Comparison of ENCODE assay signal across 8 cellular contexts in the genomic region with DNA sequence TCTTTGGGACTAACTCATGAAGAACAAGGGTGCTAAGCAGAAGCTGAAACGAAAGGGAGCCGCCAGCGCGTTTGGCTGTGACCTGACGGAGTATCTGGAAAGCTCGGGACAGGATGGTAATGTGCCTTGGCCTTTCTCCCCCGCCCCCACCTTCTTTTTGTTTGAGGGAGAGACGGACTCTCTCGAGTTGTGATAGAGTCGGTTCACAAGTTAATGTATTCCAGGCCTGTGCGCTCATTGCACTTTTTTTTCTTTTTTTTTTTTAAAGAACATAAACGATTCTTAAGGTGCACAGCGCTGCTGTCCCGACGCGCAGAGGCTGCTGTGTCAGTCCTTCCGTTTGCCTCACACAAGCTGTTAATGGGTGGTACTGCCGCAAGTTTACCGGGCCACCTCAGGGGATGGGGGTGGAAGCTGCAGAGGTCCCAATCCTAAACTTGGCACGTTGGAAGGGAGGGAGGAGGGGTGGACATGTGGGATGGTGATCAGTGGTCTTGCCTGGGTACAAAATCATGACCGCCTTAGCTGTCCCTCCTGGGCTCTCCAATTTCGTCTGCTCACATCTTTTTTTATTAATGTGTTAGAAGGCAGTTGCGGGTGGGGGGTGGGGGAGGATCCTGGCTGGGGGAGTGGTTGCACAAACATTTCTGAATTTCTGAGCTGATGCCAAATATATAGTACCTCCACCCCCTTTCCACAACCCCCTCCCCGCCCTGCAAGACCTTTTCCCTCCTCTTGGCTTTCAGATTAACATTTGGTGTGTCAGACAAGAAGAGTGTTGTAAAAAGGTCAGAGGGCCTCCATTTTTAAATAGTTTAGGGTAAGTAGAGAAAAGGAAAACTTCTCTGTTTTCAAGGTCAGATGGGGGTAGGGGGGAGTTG. TPM values are rescaled to one million over a fixed set of nuclear protein-coding genes. Genes with fewer than 3 reads are reported as not detected.
DNase-seq lines count a peak whose midpoint lies in the region; ATAC-seq, FAIRE-seq and TF ChIP-seq lines count a peak whose summit lies in the region.

No MANE protein-coding gene starts in this region.

- peaks cover 0 to 2% (median 0%) of the 10 kb centered on the region in 7 donors for H3K9me3 Mint-ChIP-seq in CD14-positive monocyte

- no peak for FAIRE-seq in bronchial epithelial cell (lab: Jason Lieb, UNC)

- H3K4me1 Mint-ChIP-seq in CD14-positive monocyte = peaks cover 41% of the 10 kb centered on the region

- peak overlapping the region; percentile 93 to 97 for H3K27ac ChIP-seq in left lung

- H3K4me3 ChIP-seq in bronchial epithelial cell (ENCODE audit: low read depth, low read length) (peak overlapping the region; percentile 58), left lung (peak overlapping the region; percentile 68 to 88)

- TF ChIP-seq CTCF in CD14-positive monocyte (IDR thresholded peaks at IDR 0.05) = no peak
- no peak for TF ChIP-seq CTCF in bronchial epithelial cell (IDR thresholded peaks at IDR 0.05; ENCODE audit: insufficient read depth, low read length, severe bottlenecking)
- no peak for TF ChIP-seq CTCF in left lung (IDR thresholded peaks at IDR 0.05)

- no peaks in the 10 kb centered on the region for H3K9me3 ChIP-seq in left lung

- ATAC-seq in GM19397 (IDR thresholded peaks at IDR 0.05; ENCODE audit: unreplicated experiment) (peak; percentile 24), HG03460 (IDR thresholded peaks at IDR 0.05; ENCODE audit: unreplicated experiment) (peak; percentile 41), left lung (peak; percentile 22)

- H3K36me3 Mint-ChIP-seq in CD14-positive monocyte = peaks cover 22% of the 10 kb centered on the region in 2 donors

- peaks cover 0 to 4% (median 1%) of the 10 kb centered on the region in 3 donors for H3K27me3 Mint-ChIP-seq in CD14-positive monocyte (ENCODE audit: low read depth in 3 of 3)

- H3K4me1 ChIP-seq in left lung = peaks cover 34 to 66% of the 10 kb centered on the region in 2 donors

- H3K36me3 ChIP-seq in bronchial epithelial cell (ENCODE audit: control insufficient read depth, insufficient read depth, low read length) = no peaks in the 10 kb centered on the region
- peaks cover 0 to 10% of the 10 kb centered on the region in 2 donors for H3K36me3 ChIP-seq in left lung

- DNase-seq in CD14-positive monocyte (ENCODE audit: low spot score) (no peak), UCSD-AML1 (lab: John Stamatoyannopoulos, UW; ENCODE audit: unreplicated experiment) (peak; percentile 58), bronchial epithelial cell (ENCODE audit: low read depth) (peak; percentile 28), left lung (peak; percentile 60 to 80), NCI-H2029 treated with DMSO at 0.1 percent for 48 hours (lab: John Stamatoyannopoulos, UW) (no peak)
- DNase-seq in stimulated activated CD4-positive, alpha-beta T cell treated with anti-CD3 and anti-CD28 coated beads, TNF-alpha, amount 100 ng/mL, for 1 hour (ENCODE audit: low read depth in 3 of 3, low spot score in 1 of 3) = peak in 2 of 3 donors; percentile 27 to 37

- H3K4me3 Mint-ChIP-seq in CD14-positive monocyte = peak overlapping the region; percentile 91 to 94

- no peaks in the 10 kb centered on the region for H3K27me3 ChIP-seq in bronchial epithelial cell (ENCODE audit: control insufficient read depth, insufficient read depth, low read length)
- no peaks in the 10 kb centered on the region for H3K27me3 ChIP-seq in left lung

- intact Hi-C loops in CD14-positive monocyte (cut with micrococcal nuclease) = loop anchor here (2.0 to 10.0 kb wide), 2 partner anchors 28 to 50 kb away; no protein-coding TSS in a partner anchor
- intact Hi-C loops in left lung (cut with DNase I) = loop anchor here in 1 of 2 donors (5.0 kb wide), 1 partner anchor 57 kb away; no protein-coding TSS in a partner anchor

- H3K27ac Mint-ChIP-seq in CD14-positive monocyte = peak overlapping the region; percentile 91 to 97 (median 94)

RNA-seq across cellular contexts. Expression of gene ARHGAP31, which starts 0.9 kb away (rescaled TPM):
- 1 to 10 TPM; 4.7 to 9.8 TPM for polyA plus RNA-seq in CD14-positive monocyte
- total RNA-seq in bronchial epithelial cell (0.26 TPM in 2 replicates), left lung (10 to 100 TPM; 61.8 to 70.3 TPM)

RNA-seq across cellular contexts. Expression of gene B4GALT4, which starts 54.5 kb away (rescaled TPM):
- polyA plus RNA-seq in CD14-positive monocyte = 1 to 10 TPM; 5.8 to 7.4 TPM
- total RNA-seq in bronchial epithelial cell (40.5 and 67.2 TPM in 2 replicates), left lung (10 to 100 TPM; 14.9 to 19.3 TPM)

Comparison
In these comparisons a context has a peak if more than half of its experiments do, and no peak if none do; other contexts are left out.
1. DNase-seq: peak in UCSD-AML1 (single experiment), bronchial epithelial cell (single experiment), left lung (2 of 2) and stimulated activated CD4-positive, alpha-beta T cell treated with anti-CD3 and anti-CD28 coated beads, TNF-alpha, amount 100 ng/mL, for 1 hour (2 of 3); none in CD14-positive monocyte (single experiment) and NCI-H2029 treated with DMSO at 0.1 percent for 48 hours (single experiment).
2. RNA of gene ARHGAP31, which starts 0.9 kb away (total RNA-seq): 61.8 to 70.3 TPM in left lung; 0.26 TPM in bronchial epithelial cell; every median in the first group is over 10 times any median in the second.
3. Peak in every context shown above with its lines, with median percentiles within 50 percentile points of each other: ATAC-seq.